ENCODE assay signal across 1 cellular context in genomic region chr18:3051718-3052410, GRCh38.
TF ChIP-seq lines count a peak whose summit lies in the region.

No MANE protein-coding gene starts in this region.

TF ChIP-seq in HepG2, 621 proteins besides CTCF, POLR2A, EP300 and RAD21 (continued from another document and continues in another):
- TF ChIP-seq TFAP4 (IDR thresholded peaks at IDR 0.05; ENCODE audit: borderline replicate concordance, low read depth) (peak; percentile 47; the same call in 1 of the 2 replicates), MEF2D (CRISPR knock-in tag; IDR thresholded peaks at IDR 0.05) (peak; percentile 86), AGO2 (optimal IDR thresholded peaks at IDR 0.05; ENCODE audit: low read depth, low read length) (no peak), FOXP4 (CRISPR knock-in tag; IDR thresholded peaks at IDR 0.05) (peak; percentile 97), CCAR2 (optimal IDR thresholded peaks at IDR 0.05; ENCODE audit: low read depth, low read length) (no peak), DZIP1 (CRISPR knock-in tag; IDR thresholded peaks at IDR 0.05) (no peak), CHD4 (IDR thresholded peaks at IDR 0.05; ENCODE audit: borderline replicate concordance, low read length) (no peak; the same call in 1 of the 2 replicates), ZNF512B (CRISPR knock-in tag; IDR thresholded peaks at IDR 0.05; ENCODE audit: borderline replicate concordance) (no peak; the same call in 1 of the 2 replicates), MIXL1 (CRISPR knock-in tag; IDR thresholded peaks at IDR 0.05) (peak; percentile 92), ATF1 (CRISPR knock-in tag; IDR thresholded peaks at IDR 0.05) (peak; percentile 71; the same call in 1 of the 2 replicates), ZNF441 (CRISPR knock-in tag; IDR thresholded peaks at IDR 0.05; ENCODE audit: borderline replicate concordance) (no peak), SAFB2 (CRISPR knock-in tag; IDR thresholded peaks at IDR 0.05; ENCODE audit: borderline replicate concordance, low read depth) (no peak), MLXIP (CRISPR knock-in tag; IDR thresholded peaks at IDR 0.05; ENCODE audit: borderline replicate concordance) (no peak), RAD51 (IDR thresholded peaks at IDR 0.05; ENCODE audit: borderline replicate concordance) (no peak), HOXA5 (CRISPR knock-in tag; IDR thresholded peaks at IDR 0.05) (0 out of 2 replicates have a peak, but pooled peaks have one; percentile 20), ZBTB14 (CRISPR knock-in tag; IDR thresholded peaks at IDR 0.05) (no peak), TRIM22 (IDR thresholded peaks at IDR 0.05) (no peak), ZNF572 (CRISPR knock-in tag; IDR thresholded peaks at IDR 0.05) (no peak), ZNF367 (CRISPR knock-in tag; IDR thresholded peaks at IDR 0.05; ENCODE audit: borderline replicate concordance) (no peak), ZNF235 (CRISPR knock-in tag; IDR thresholded peaks at IDR 0.05; ENCODE audit: borderline replicate concordance) (no peak), TOPORS (CRISPR knock-in tag; IDR thresholded peaks at IDR 0.05) (peak; percentile 86), ISX (CRISPR knock-in tag; conservative IDR thresholded peaks at IDR 0.05) (no peak), ZNF296 (CRISPR knock-in tag; conservative IDR thresholded peaks at IDR 0.05) (no peak), ATF2 (CRISPR knock-in tag; IDR thresholded peaks at IDR 0.05) (peak; percentile 89), NONO (IDR thresholded peaks at IDR 0.05) (no peak), NONO (CRISPR knock-in tag; conservative IDR thresholded peaks at IDR 0.05) (peak; percentile 73), CREBL2 (CRISPR knock-in tag; IDR thresholded peaks at IDR 0.05; ENCODE audit: borderline replicate concordance) (no peak), BORCS8-MEF2B (CRISPR knock-in tag; IDR thresholded peaks at IDR 0.05) (no peak; the same call in 1 of the 2 replicates), ZMAT3 (CRISPR knock-in tag; conservative IDR thresholded peaks at IDR 0.05) (no peak), KDM3A (CRISPR knock-in tag; IDR thresholded peaks at IDR 0.05; ENCODE audit: low read depth) (peak; percentile 94)
